22 cellular contexts compared by ENCODE assay signal in the genomic region with DNA sequence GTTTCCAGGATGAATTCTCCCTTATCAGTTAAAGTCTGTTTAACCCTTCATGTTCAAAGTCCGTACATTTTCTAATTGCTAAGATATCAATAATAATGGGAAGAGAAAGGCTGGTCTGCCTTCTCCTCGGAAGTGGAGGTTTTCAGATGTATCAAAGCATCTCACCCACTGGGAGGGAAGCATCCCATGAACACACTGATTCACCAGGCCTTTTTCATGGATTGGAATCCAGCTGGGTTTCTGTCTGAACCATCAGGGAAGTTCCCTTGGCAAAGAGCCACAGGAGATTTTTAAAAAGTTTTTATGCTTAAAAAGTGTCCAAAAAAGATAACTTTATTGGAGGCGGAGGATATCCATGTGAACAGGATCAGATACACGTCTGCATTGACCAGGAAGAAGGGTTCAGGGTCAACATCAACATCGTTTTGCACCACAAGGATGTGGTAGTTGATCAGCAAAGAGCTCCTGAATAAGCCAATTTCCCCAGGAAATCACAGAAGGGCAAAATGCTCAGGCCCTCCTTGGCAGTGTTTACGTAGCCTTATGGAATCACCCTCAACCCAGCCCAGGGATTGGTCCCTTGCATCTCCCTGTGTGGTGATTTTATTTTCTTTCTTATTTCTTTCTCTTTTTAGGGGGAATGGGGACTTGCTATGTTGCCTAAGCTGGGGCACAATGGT.
"Had no signal": no experiment of that assay in that cellular context is flagged by ENCODE, and none has a peak within 500 bp of the region (broad histone marks: within the 10 kb centered on the region; RNA-seq: fewer than 3 reads in every experiment).

No MANE protein-coding gene starts in this region.

- H3K4me1 ChIP-seq: ascending aorta, esophagus squamous epithelium, prostate gland, upper lobe of right lung had no signal

- H3K27me3 Mint-ChIP-seq: activated CD4-positive, alpha-beta T cell treated with anti-CD3 and anti-CD28 coated beads, Interleukin-2, amount 10 ng/mL, durations not matched to agents 7 days and 5 days had no signal

- DNase-seq: activated CD4-positive, alpha-beta T cell treated with anti-CD3 and anti-CD28 coated beads, Interleukin-2, amount 10 ng/mL, durations not matched to agents 7 days and 5 days; activated CD8-positive, alpha-beta memory T cell treated with anti-CD3 and anti-CD28 coated beads for 24 hours; activated CD8-positive, alpha-beta memory T cell treated with anti-CD3 and anti-CD28 coated beads, Interleukin-2, amount 50 U/mL, for 48 hours; activated effector memory CD4-positive, alpha-beta T cell treated with anti-CD3 and anti-CD28 coated beads, Interleukin-2, amount 50 U/mL, for 16 hours; activated naive CD4-positive, alpha-beta T cell treated with anti-CD3 and anti-CD28 coated beads, Interleukin-2, amount 50 U/mL, for 16 hours; activated T-cell treated with anti-CD3 and anti-CD28 coated beads, Interleukin-2, amount 50 U/mL, for 72 hours; cerebellar nuclear complex; effector CD4-positive, alpha-beta T cell; esophagus squamous epithelium; naive thymus-derived CD4-positive, alpha-beta T cell; stimulated activated CD4-positive, alpha-beta T cell treated with anti-CD3 and anti-CD28 coated beads, Interleukin-12 subunit alpha, Interleukin-12 subunit beta, amount 100 ng/mL, for 4 hours; stimulated activated CD4-positive, alpha-beta T cell treated with anti-CD3 and anti-CD28 coated beads, Interleukin-1b, Interleukin-23, amount 100 ng/mL, for 48 hours; stimulated activated CD8-positive, alpha-beta memory T cell treated with anti-CD3 and anti-CD28 coated beads, Interleukin-4, amount 100 ng/mL, for 48 hours; stimulated activated naive CD4-positive, alpha-beta T cell; upper lobe of right lung had no signal

- H3K27me3 ChIP-seq: ascending aorta, esophagus squamous epithelium, hepatocyte, right atrium auricular region, upper lobe of right lung had no signal

- H3K4me3 Mint-ChIP-seq: activated CD4-positive, alpha-beta T cell treated with anti-CD3 and anti-CD28 coated beads, Interleukin-2, amount 10 ng/mL, durations not matched to agents 7 days and 5 days; activated T-cell treated with anti-CD3 and anti-CD28 coated beads, Interleukin-2, amount 50 U/mL, for 72 hours; memory B cell; naive thymus-derived CD4-positive, alpha-beta T cell; T-helper 1 cell treated with Interleukin-12 subunit alpha and Interleukin-12 subunit beta and Interleukin-4 antibody, amounts not matched to agents 30 μg/mL and 1 μg/mL, for 36 hours had no signal

- H3K4me1 Mint-ChIP-seq: activated CD4-positive, alpha-beta T cell treated with anti-CD3 and anti-CD28 coated beads, Interleukin-2, amount 10 ng/mL, durations not matched to agents 7 days and 5 days; memory B cell; naive thymus-derived CD4-positive, alpha-beta T cell had no signal

- H3K9me3 ChIP-seq: ascending aorta, esophagus squamous epithelium, prostate gland, right atrium auricular region, upper lobe of right lung had no signal

- H3K36me3 Mint-ChIP-seq: memory B cell; naive thymus-derived CD4-positive, alpha-beta T cell had no signal

- H3K36me3 ChIP-seq: ascending aorta, esophagus squamous epithelium, prostate gland, right atrium auricular region, upper lobe of right lung had no signal

- H3K27ac Mint-ChIP-seq: activated CD4-positive, alpha-beta T cell treated with anti-CD3 and anti-CD28 coated beads, Interleukin-2, amount 10 ng/mL, durations not matched to agents 7 days and 5 days; activated T-cell treated with anti-CD3 and anti-CD28 coated beads, Interleukin-2, amount 50 U/mL, for 72 hours; memory B cell; naive thymus-derived CD4-positive, alpha-beta T cell; T-helper 1 cell treated with Interleukin-12 subunit alpha and Interleukin-12 subunit beta and Interleukin-4 antibody, amounts not matched to agents 30 μg/mL and 1 μg/mL, for 36 hours had no signal

- H3K27ac ChIP-seq: ascending aorta, esophagus squamous epithelium, hepatocyte, prostate gland, right atrium auricular region, upper lobe of right lung had no signal

- H3K4me3 ChIP-seq: ascending aorta, esophagus squamous epithelium, hepatocyte, prostate gland, right atrium auricular region, upper lobe of right lung had no signal

- H3K9me3 Mint-ChIP-seq: activated CD4-positive, alpha-beta T cell treated with anti-CD3 and anti-CD28 coated beads, Interleukin-2, amount 10 ng/mL, durations not matched to agents 7 days and 5 days; activated T-cell treated with anti-CD3 and anti-CD28 coated beads, Interleukin-2, amount 50 U/mL, for 72 hours; memory B cell; T-helper 1 cell treated with Interleukin-12 subunit alpha and Interleukin-12 subunit beta and Interleukin-4 antibody, amounts not matched to agents 30 μg/mL and 1 μg/mL, for 36 hours had no signal

- ATAC-seq: activated CD4-positive, CD25-positive, alpha-beta regulatory T cell treated with anti-CD3 and anti-CD28 coated beads, Interleukin-2, amount 50 U/mL, for 24 hours; activated T-cell treated with anti-CD3 and anti-CD28 coated beads, Interleukin-2, amount 50 U/mL, for 72 hours; naive thymus-derived CD4-positive, alpha-beta T cell; upper lobe of right lung had no signal
